ENCODE assay signal across 1 cellular context in the genomic region with DNA sequence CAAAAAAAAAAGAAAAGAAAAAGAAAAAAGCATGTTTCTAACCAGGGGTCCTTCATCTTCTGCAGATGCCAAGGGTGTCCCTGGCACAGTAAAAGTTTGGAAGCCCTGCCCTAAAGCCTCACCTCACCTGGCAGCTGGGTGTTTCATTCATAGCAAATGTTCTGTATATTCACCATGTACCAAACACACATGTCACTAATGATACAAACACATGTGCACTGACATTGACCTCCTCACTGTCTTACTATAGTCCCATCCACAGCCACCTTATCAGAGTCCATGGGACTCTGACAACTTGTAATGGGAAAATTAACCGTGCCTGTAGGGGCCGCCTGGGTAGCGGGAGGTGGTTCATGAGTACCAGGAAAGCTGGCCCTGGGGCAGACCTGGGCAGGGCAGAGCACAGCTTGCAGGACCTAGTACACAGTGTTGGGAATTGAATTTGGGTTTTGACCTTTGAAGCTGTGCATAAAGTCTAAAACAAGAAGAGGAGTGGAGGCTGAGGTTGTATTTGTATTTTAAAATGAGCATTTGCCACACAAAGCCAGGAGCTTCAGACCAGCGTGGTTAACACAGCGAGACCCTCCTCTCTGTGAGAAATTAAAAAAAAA.
A peak's percentile ranks its signal among the peaks of the same experiment; 100 is the strongest.
TF ChIP-seq lines count a peak whose summit lies in the region.

No MANE protein-coding gene starts in this region.

TF ChIP-seq in HepG2, 621 proteins besides CTCF, POLR2A, EP300 and RAD21:
- TF ChIP-seq, protein P1, sequence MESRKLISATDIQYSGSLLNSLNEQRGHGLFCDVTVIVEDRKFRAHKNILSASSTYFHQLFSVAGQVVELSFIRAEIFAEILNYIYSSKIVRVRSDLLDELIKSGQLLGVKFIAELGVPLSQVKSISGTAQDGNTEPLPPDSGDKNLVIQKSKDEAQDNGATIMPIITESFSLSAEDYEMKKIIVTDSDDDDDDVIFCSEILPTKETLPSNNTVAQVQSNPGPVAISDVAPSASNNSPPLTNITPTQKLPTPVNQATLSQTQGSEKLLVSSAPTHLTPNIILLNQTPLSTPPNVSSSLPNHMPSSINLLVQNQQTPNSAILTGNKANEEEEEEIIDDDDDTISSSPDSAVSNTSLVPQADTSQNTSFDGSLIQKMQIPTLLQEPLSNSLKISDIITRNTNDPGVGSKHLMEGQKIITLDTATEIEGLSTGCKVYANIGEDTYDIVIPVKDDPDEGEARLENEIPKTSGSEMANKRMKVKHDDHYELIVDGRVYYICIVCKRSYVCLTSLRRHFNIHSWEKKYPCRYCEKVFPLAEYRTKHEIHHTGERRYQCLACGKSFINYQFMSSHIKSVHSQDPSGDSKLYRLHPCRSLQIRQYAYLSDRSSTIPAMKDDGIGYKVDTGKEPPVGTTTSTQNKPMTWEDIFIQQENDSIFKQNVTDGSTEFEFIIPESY (CRISPR knock-in tag; IDR thresholded peaks at IDR 0.05), result peak; percentile 47; the same call in 1 of the 2 replicates
- TF ChIP-seq FOXK1 (CRISPR knock-in tag; IDR thresholded peaks at IDR 0.05; ENCODE audit: borderline replicate concordance, low read depth), result no peak
- TF ChIP-seq, protein P2, sequence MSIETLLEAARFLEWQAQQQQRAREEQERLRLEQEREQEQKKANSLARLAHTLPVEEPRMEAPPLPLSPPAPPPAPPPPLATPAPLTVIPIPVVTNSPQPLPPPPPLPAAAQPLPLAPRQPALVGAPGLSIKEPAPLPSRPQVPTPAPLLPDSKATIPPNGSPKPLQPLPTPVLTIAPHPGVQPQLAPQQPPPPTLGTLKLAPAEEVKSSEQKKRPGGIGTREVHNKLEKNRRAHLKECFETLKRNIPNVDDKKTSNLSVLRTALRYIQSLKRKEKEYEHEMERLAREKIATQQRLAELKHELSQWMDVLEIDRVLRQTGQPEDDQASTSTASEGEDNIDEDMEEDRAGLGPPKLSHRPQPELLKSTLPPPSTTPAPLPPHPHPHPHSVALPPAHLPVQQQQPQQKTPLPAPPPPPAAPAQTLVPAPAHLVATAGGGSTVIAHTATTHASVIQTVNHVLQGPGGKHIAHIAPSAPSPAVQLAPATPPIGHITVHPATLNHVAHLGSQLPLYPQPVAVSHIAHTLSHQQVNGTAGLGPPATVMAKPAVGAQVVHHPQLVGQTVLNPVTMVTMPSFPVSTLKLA (IDR thresholded peaks at IDR 0.05), result peak; percentile 90
